Comparison of ENCODE assay signal across 1 cellular context in genomic region chr13:111204438-111205177, GRCh38.
TF ChIP-seq lines count a peak whose summit lies in the region.

No MANE protein-coding gene starts in this region.

TF ChIP-seq in GM23338, 12 proteins besides CTCF, POLR2A, EP300 and RAD21 (continued from another document):
- TF ChIP-seq REST (IDR thresholded peaks at IDR 0.05; ENCODE audit: unreplicated experiment) (no peak), NANOG (IDR thresholded peaks at IDR 0.05; ENCODE audit: borderline replicate concordance) (no peak), STAT1 (IDR thresholded peaks at IDR 0.05; ENCODE audit: unreplicated experiment) (no peak), EZH2 (IDR thresholded peaks at IDR 0.05; ENCODE audit: low read depth, unreplicated experiment) (no peak), POLR2AphosphoS5 (IDR thresholded peaks at IDR 0.05; ENCODE audit: low read depth) (no peak), ZNF114 (CRISPR knock-in tag; IDR thresholded peaks at IDR 0.05) (no peak), JUNB (IDR thresholded peaks at IDR 0.05; ENCODE audit: unreplicated experiment) (no peak)
- TF ChIP-seq, protein P1, sequence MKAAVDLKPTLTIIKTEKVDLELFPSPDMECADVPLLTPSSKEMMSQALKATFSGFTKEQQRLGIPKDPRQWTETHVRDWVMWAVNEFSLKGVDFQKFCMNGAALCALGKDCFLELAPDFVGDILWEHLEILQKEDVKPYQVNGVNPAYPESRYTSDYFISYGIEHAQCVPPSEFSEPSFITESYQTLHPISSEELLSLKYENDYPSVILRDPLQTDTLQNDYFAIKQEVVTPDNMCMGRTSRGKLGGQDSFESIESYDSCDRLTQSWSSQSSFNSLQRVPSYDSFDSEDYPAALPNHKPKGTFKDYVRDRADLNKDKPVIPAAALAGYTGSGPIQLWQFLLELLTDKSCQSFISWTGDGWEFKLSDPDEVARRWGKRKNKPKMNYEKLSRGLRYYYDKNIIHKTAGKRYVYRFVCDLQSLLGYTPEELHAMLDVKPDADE (IDR thresholded peaks at IDR 0.05): no peak
